Comparison of ENCODE assay signal across 22 cellular contexts in the genomic region with DNA sequence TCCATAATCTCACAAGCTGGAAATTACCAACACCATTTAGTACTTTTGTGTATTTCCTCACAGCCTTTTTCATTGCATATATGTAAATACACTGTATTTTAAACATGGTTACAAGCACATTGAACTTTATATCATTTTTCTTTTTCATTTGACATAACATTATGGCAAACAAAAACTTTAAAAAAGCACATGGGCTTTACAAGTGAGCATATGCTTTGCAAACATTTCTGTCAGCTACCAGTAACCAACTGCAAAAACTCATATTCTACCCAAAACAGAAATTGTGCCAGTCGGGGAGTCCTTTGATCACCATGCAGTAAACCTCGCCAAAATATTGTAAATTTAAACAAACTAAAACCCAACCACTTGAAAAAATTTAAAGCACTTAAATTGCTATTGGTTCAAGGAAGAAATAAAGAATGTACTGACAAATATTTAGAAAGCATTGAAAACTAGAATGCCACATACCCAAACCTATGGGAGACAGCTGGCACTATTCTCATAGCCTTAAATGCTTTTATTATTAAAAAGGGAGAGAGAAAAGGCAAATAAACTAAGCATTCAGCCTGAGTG. TPM values are rescaled to one million over a fixed set of nuclear protein-coding genes. Genes with fewer than 3 reads are reported as not detected.
DNase-seq lines count a peak whose midpoint lies in the region; ATAC-seq, FAIRE-seq and TF ChIP-seq lines count a peak whose summit lies in the region.
"Had no signal": no experiment of that assay in that cellular context is flagged by ENCODE, and none has a peak within 500 bp of the region (broad histone marks: within the 10 kb centered on the region; RNA-seq: fewer than 3 reads in every experiment).

No MANE protein-coding gene starts in this region.

- H3K79me2 ChIP-seq in HepG2 (ENCODE audit: insufficient read depth, low read length), result peaks cover 27% of the 10 kb centered on the region

- TF ChIP-seq POLR2A in HepG2 (IDR thresholded peaks at IDR 0.05; ENCODE audit: insufficient read depth in 1 of 2, low read depth in 2 of 2, low read length in 2 of 2), result no peak
- TF ChIP-seq POLR2A in right lobe of liver (IDR thresholded peaks at IDR 0.05), result no peak
- no peak for TF ChIP-seq POLR2A in body of pancreas (IDR thresholded peaks at IDR 0.05)

- TF ChIP-seq EP300 in HepG2 (IDR thresholded peaks at IDR 0.05; ENCODE audit: low read depth in 2 of 2, low read length in 2 of 2) (no peak), HepG2 (CRISPR knock-in tag; IDR thresholded peaks at IDR 0.05; ENCODE audit: borderline replicate concordance) (no peak)

- POLR2A ChIA-PET in HepG2 (lab: Yijun Ruan, JAX), result no interaction called here
- POLR2A ChIA-PET in CD4-positive, alpha-beta memory T cell (lab: Charles Lee; ENCODE audit: partially characterized antibody), result interaction anchor here (1.2 kb wide), 1 partner anchor 12 kb away, joined by 5 read pairs; no protein-coding TSS in a partner anchor

- no peaks in the 10 kb centered on the region; a peak in 1 of 5 replicates for H3K36me3 ChIP-seq in HepG2 (replicated peaks in 1 of 2; ENCODE audit: control insufficient read depth in 1 of 2, insufficient read depth in 2 of 2, low read length in 2 of 2)
- no peaks in the 10 kb centered on the region for H3K36me3 ChIP-seq in right lobe of liver
- H3K36me3 ChIP-seq in body of pancreas (replicated peaks in 1 of 2; ENCODE audit: insufficient read depth in 1 of 2, low read depth in 2 of 2), result no peaks in the 10 kb centered on the region
- H3K36me3 ChIP-seq in CD4-positive, alpha-beta memory T cell (ENCODE audit: insufficient read depth, low read length), result no peaks in the 10 kb centered on the region

- H3K9me3 ChIP-seq in HepG2 (ENCODE audit: low read length) (no peaks in the 10 kb centered on the region), right lobe of liver (no peaks in the 10 kb centered on the region), body of pancreas (no peaks in the 10 kb centered on the region)
- no peaks in the 10 kb centered on the region for H3K9me3 ChIP-seq in CD4-positive, alpha-beta memory T cell (ENCODE audit: control insufficient read depth in 1 of 2, low read length in 2 of 2)

- H2AFZ ChIP-seq in HepG2 (ENCODE audit: low read length), result no peak overlapping the region

- intact Hi-C loops in HepG2 (cut with micrococcal nuclease; ENCODE audit: unreplicated experiment) (no loop called here), right lobe of liver (cut with DNase I) (no loop called here), body of pancreas (cut with DNase I) (no loop called here)
- intact Hi-C loops in CD4-positive, alpha-beta memory T cell (cut with micrococcal nuclease), result no loop called here

- peaks cover 7% of the 10 kb centered on the region for H3K36me3 Mint-ChIP-seq in memory B cell
- H3K36me3 Mint-ChIP-seq in CD4-positive, alpha-beta memory T cell, result peaks cover 2 to 3% of the 10 kb centered on the region in 2 donors

- no peak overlapping the region for H3K4me2 ChIP-seq in HepG2 (ENCODE audit: low read depth, low read length)

- TF ChIP-seq CTCF in HepG2 (CRISPR knock-in tag; IDR thresholded peaks at IDR 0.05), result no peak
- TF ChIP-seq CTCF in right lobe of liver (IDR thresholded peaks at IDR 0.05), result no peak
- TF ChIP-seq CTCF in body of pancreas (IDR thresholded peaks at IDR 0.05), result no peak

- H3K4me1 Mint-ChIP-seq in memory B cell, result peaks cover 18% of the 10 kb centered on the region
- peaks cover 11 to 34% (median 22%) of the 10 kb centered on the region in 4 donors for H3K4me1 Mint-ChIP-seq in CD4-positive, alpha-beta memory T cell

- TF ChIP-seq RAD21 in HepG2 (CRISPR knock-in tag; IDR thresholded peaks at IDR 0.05), result no peak

- H3K27me3 ChIP-seq in HepG2 (ENCODE audit: control insufficient read depth in 1 of 2, insufficient read depth in 2 of 2, low read length in 2 of 2) (no peaks in the 10 kb centered on the region), right lobe of liver (no peaks in the 10 kb centered on the region), body of pancreas (no peaks in the 10 kb centered on the region)
- no peaks in the 10 kb centered on the region for H3K27me3 ChIP-seq in CD4-positive, alpha-beta memory T cell (ENCODE audit: insufficient read depth, low read length)

- H3K9ac ChIP-seq in HepG2 (ENCODE audit: insufficient read depth, low read depth, low read length), result no peak overlapping the region

- peak overlapping the region; percentile 35 for H3K27ac Mint-ChIP-seq in memory B cell
- H3K27ac Mint-ChIP-seq in CD4-positive, alpha-beta memory T cell, result peak overlapping the region in 2 of 7 donors; percentile 3 to 35

- CTCF ChIA-PET in HepG2 (lab: Yijun Ruan, JAX; ENCODE audit: low intra/inter-chr PET ratio, low total read pairs), result no interaction called here
- CTCF ChIA-PET in CD4-positive, alpha-beta memory T cell (lab: Charles Lee; ENCODE audit: partially characterized antibody), result no interaction called here

- TSS peak; percentile 21 for BruUV-seq in HepG2 (replicated peaks; lab: Mats Ljungman, UMichigan)

- DNase-seq in HepG2 (ENCODE audit: low spot score) (no peak), right lobe of liver (no peak), body of pancreas (peak in 1 of 4 donors; percentile 3), memory B cell (ENCODE audit: low spot score in 2 of 2) (no peak), NCI-H1930 (lab: John Stamatoyannopoulos, UW) (no peak)
- no peak for DNase-seq in CD4-positive, alpha-beta memory T cell
- DNase-seq in effector CD8-positive, alpha-beta T cell (lab: John Stamatoyannopoulos, UW), result no peak
- DNase-seq: AML-193, EL, GF-D8, NCI-H1105 treated with DMSO at 0.1 percent for 48 hours, NCI-H1694 treated with DMSO at 0.1 percent for 48 hours, NCI-H2107, NCI-H2227 treated with DMSO at 0.1 percent for 48 hours, NCI-H510A, NCI-H748 treated with DMSO at 0.1 percent for 48 hours, SIG-M5 had no signal

- in situ Hi-C loops in HepG2 (cut with HindIII; ENCODE audit: extremely low pct_ligation_motif_present, low pct_unique_long_range_greater_than_20kb), result no loop called here

- H3K4me1 ChIP-seq in HepG2 (ENCODE audit: insufficient read depth, low read length), result peaks cover 28% of the 10 kb centered on the region
- H3K4me1 ChIP-seq in right lobe of liver, result peaks cover 0 to 34% (median 11%) of the 10 kb centered on the region in 4 donors
- H3K4me1 ChIP-seq in body of pancreas, result peaks cover 54% of the 10 kb centered on the region
- H3K4me1 ChIP-seq in CD4-positive, alpha-beta memory T cell (ENCODE audit: insufficient read depth, low read length), result peaks cover 5% of the 10 kb centered on the region

- H4K20me1 ChIP-seq in HepG2 (ENCODE audit: insufficient read depth, low read length), result peaks cover 3% of the 10 kb centered on the region; the same call in 1 of the 2 replicates

- no peak for ATAC-seq in HepG2
- ATAC-seq in right lobe of liver, result no peak
- ATAC-seq in body of pancreas, result no peak
- no peak for ATAC-seq in memory B cell (ENCODE audit: low read depth)
- no peak for ATAC-seq in GM19023 (IDR thresholded peaks at IDR 0.05; ENCODE audit: unreplicated experiment)
- ATAC-seq: K562, SK-N-SH treated with all-trans-retinoic acid at 6 μM for 48 hours had no signal

- no peak overlapping the region for H3K4me3 Mint-ChIP-seq in memory B cell
- H3K4me3 Mint-ChIP-seq in CD4-positive, alpha-beta memory T cell, result no peak overlapping the region
- H3K4me3 Mint-ChIP-seq: CD14-positive monocyte had no signal

- FAIRE-seq in HepG2 (lab: Jason Lieb, UNC), result no peak
- FAIRE-seq: H54, K562 had no signal

- no peak overlapping the region for H3K27ac ChIP-seq in HepG2 (ENCODE audit: extremely low read length, insufficient read depth, low read length)
- no peak overlapping the region for H3K27ac ChIP-seq in right lobe of liver
- H3K27ac ChIP-seq in body of pancreas, result peak overlapping the region in 3 of 4 donors; percentile 39 to 61 (median 46)
- H3K27ac ChIP-seq in CD4-positive, alpha-beta memory T cell (ENCODE audit: low read depth, low read length), result no peak overlapping the region

- no peaks in the 10 kb centered on the region for H3K27me3 Mint-ChIP-seq in memory B cell
- no peaks in the 10 kb centered on the region for H3K27me3 Mint-ChIP-seq in CD4-positive, alpha-beta memory T cell

- H3K9me3 Mint-ChIP-seq in memory B cell, result peaks cover 2% of the 10 kb centered on the region
- peaks cover 0 to 7% (median 0%) of the 10 kb centered on the region in 8 donors for H3K9me3 Mint-ChIP-seq in CD4-positive, alpha-beta memory T cell

- no peak overlapping the region for H3K4me3 ChIP-seq in HepG2 (replicated peaks in 1 of 3; ENCODE audit: insufficient read depth in 1 of 3, low read depth in 2 of 3, low read length in 3 of 3)
- H3K4me3 ChIP-seq in right lobe of liver, result no peak overlapping the region
- H3K4me3 ChIP-seq in body of pancreas, result no peak overlapping the region
- H3K4me3 ChIP-seq in CD4-positive, alpha-beta memory T cell (ENCODE audit: low read length in 2 of 2), result no peak overlapping the region
- H3K4me3 ChIP-seq: K562 had no signal

- 96% methylated on average over 2 of the region's 2 CpGs for WGBS in HepG2 (ENCODE audit: low lambda C conversion rate)
- 30% methylated on average over 2 of the region's 2 CpGs for WGBS in right lobe of liver (ENCODE audit: insufficient coverage, low coverage, low lambda C conversion rate, missing lambda C conversion rate)
- 27 to 34% methylated on average over 2 of the region's 2 CpGs for WGBS in body of pancreas, 2 donors

RNA-seq across cellular contexts. Expression of gene ZNF710, which starts 24.4 kb away (rescaled TPM):
- total RNA-seq in HepG2 (2016; rRNA removed; fragmentation: Illumina TruSeq; extraction: Trizol) (15.0 and 20.6 TPM in 2 replicates), right lobe of liver (10 to 100 TPM in 1 of 6 experiments, 1 to 10 TPM in 5; 4.7 to 17.1 (median 7.4) TPM), body of pancreas (10 to 100 TPM; 18.1 to 34.5 TPM)
- 7.6 and 7.9 TPM in 2 replicates for total RNA-seq in HepG2 (2016; cell fraction: cytosol; rRNA removed; fragmentation: Illumina TruSeq; extraction: Trizol; ENCODE audit: low read depth)
- total RNA-seq in HepG2 (2016; cell fraction: insoluble cytoplasmic fraction; rRNA removed; fragmentation: Illumina TruSeq; extraction: Trizol), result 12.0 and 18.4 TPM in 2 replicates
- total RNA-seq in HepG2 (2016; cell fraction: membrane; rRNA removed; fragmentation: Illumina TruSeq; extraction: Trizol), result 15.9 and 16.0 TPM in 2 replicates
- 9.6 and 12.6 TPM in 2 replicates for total RNA-seq in HepG2 (2016; cell fraction: nucleus; rRNA removed; fragmentation: Illumina TruSeq; extraction: Trizol)
- polyA plus RNA-seq in HepG2 (2011; rRNA removed), result 4.7 and 5.8 TPM in 2 replicates
- polyA plus RNA-seq in HepG2 (2011; cell fraction: cytosol; rRNA removed), result 4.2 and 5.3 TPM in 2 replicates
- polyA plus RNA-seq in HepG2 (2011; cell fraction: nucleus; rRNA removed), result 9.8 and 12.1 TPM in 2 replicates
- 18.0 and 18.4 TPM in 2 replicates for polyA plus RNA-seq in HepG2 (2012)
- polyA plus RNA-seq in HepG2 (2016; cell fraction: cytosol; fragmentation: Illumina TruSeq; extraction: Trizol; ENCODE audit: low read depth), result 4.1 and 5.2 TPM in 2 replicates
- polyA plus RNA-seq in HepG2 (2016; cell fraction: insoluble cytoplasmic fraction; fragmentation: Illumina TruSeq; extraction: Trizol; ENCODE audit: low read depth), result 18.4 and 27.3 TPM in 2 replicates
- polyA plus RNA-seq in HepG2 (2016; cell fraction: membrane; fragmentation: Illumina TruSeq; extraction: Trizol; ENCODE audit: low read depth), result 13.8 and 17.5 TPM in 2 replicates
- polyA plus RNA-seq in HepG2 (2016; cell fraction: nucleus; fragmentation: Illumina TruSeq; extraction: Trizol; ENCODE audit: insufficient read depth, low read depth), result 30.8 and 43.0 TPM in 2 replicates
- polyA minus RNA-seq in HepG2 (2011; rRNA and poly(A)+ RNA removed; ENCODE audit: low replicate concordance), result 14.3 and 17.4 TPM in 2 replicates
- 7.8 and 14.2 TPM in 2 replicates for polyA minus RNA-seq in HepG2 (2011; cell fraction: cytosol; rRNA and poly(A)+ RNA removed)
- 5.2 and 7.0 TPM in 2 replicates for polyA minus RNA-seq in HepG2 (2011; cell fraction: nucleus; rRNA and poly(A)+ RNA removed)
- 10 to 100 TPM; 19.2 to 19.7 TPM for total RNA-seq in CD4-positive, alpha-beta memory T cell
- 1 to 10 TPM in 1 of 2 donors, under 1 TPM in 1; 0.10 to 2.7 TPM for polyA plus RNA-seq in CD4-positive, alpha-beta memory T cell

Comparison
In these comparisons a context has a peak if more than half of its experiments do, and no peak if none do; other contexts are left out.
1. H3K27ac ChIP-seq: peak in body of pancreas (3 of 4); none in HepG2 (single experiment), right lobe of liver (0 of 3) and CD4-positive, alpha-beta memory T cell (single experiment).